ENCODE assay signal across 8 cellular contexts in genomic region chr16:74862743-74863244, GRCh38.
A peak's percentile ranks its signal among the peaks of the same experiment; 100 is the strongest.
DNase-seq lines count a peak whose midpoint lies in the region; ATAC-seq, FAIRE-seq and TF ChIP-seq lines count a peak whose summit lies in the region.
"Had no signal": no experiment of that assay in that cellular context is flagged by ENCODE, and none has a peak within 500 bp of the region (broad histone marks: within the 10 kb centered on the region; RNA-seq: fewer than 3 reads in every experiment).

No MANE protein-coding gene starts in this region.

- peak; percentile 82 for DNase-seq in DMS 273 (lab: John Stamatoyannopoulos, UW; ENCODE audit: unreplicated experiment)
- DNase-seq in RCC 7860 (ENCODE audit: low spot score): peak; percentile 47
- DNase-seq in endothelial cell of umbilical vein (ENCODE audit: low read depth, low spot score): peak; percentile 61
- peak; percentile 42 for DNase-seq in nephron progenitor cell

- H3K9me3 Mint-ChIP-seq in nephron progenitor cell: no peaks in the 10 kb centered on the region

- intact Hi-C loops in endothelial cell of umbilical vein (cut with micrococcal nuclease): loop anchor here (1.0 to 2.0 kb wide), 3 partner anchors 49 to 162 kb away; partner anchors contain the start of gene MLKL

- no peak overlapping the region for H2AFZ ChIP-seq in endothelial cell of umbilical vein (ENCODE audit: low read depth, low read length)

- ATAC-seq in GM18867 (IDR thresholded peaks at IDR 0.05; ENCODE audit: unreplicated experiment) (peak; percentile 68), HG03039 (IDR thresholded peaks at IDR 0.05; ENCODE audit: unreplicated experiment) (no peak)

- dilution Hi-C loops in endothelial cell of umbilical vein (cut with MboI; ENCODE audit: extremely low pct_ligation_motif_present, low sequenced_read_pairs): no loop called here

- no peak overlapping the region for H3K27ac ChIP-seq in endothelial cell of umbilical vein (ENCODE audit: insufficient read depth, low read depth, low read length)

- peak; percentile 54 to 59 for TF ChIP-seq CTCF in endothelial cell of umbilical vein (IDR thresholded peaks at IDR 0.05; ENCODE audit: extremely low read depth in 1 of 2, insufficient read depth in 1 of 2, low read depth in 1 of 2, low read length in 2 of 2)
- peak; percentile 90 for TF ChIP-seq CTCF in nephron progenitor cell (IDR thresholded peaks at IDR 0.05)

- TF ChIP-seq EP300 in Ishikawa (IDR thresholded peaks at IDR 0.05; ENCODE audit: borderline replicate concordance): no peak

- no peak overlapping the region for H3K9ac ChIP-seq in endothelial cell of umbilical vein (replicated peaks; ENCODE audit: extremely low read depth, insufficient read depth, low read length)

- no peak overlapping the region for H3K4me3 Mint-ChIP-seq in nephron progenitor cell

- H3K36me3 Mint-ChIP-seq in nephron progenitor cell (ENCODE audit: low read depth): no peaks in the 10 kb centered on the region

- no peaks in the 10 kb centered on the region for H4K20me1 ChIP-seq in endothelial cell of umbilical vein (replicated peaks; ENCODE audit: control insufficient read depth, extremely low read depth, insufficient read depth, low read length)

- H3K9me3 ChIP-seq in endothelial cell of umbilical vein (replicated peaks; ENCODE audit: control insufficient read depth, insufficient read depth, low read length): no peaks in the 10 kb centered on the region

- POLR2A ChIA-PET in endothelial cell of umbilical vein (lab: Charles Lee): interaction anchor here (0.6 kb wide), 2 partner anchors 10 to 152 kb away, joined by 3 read pairs; no protein-coding TSS in a partner anchor

- H3K4me2 ChIP-seq in endothelial cell of umbilical vein (ENCODE audit: insufficient read depth, low read length): no peak overlapping the region

- no peak for FAIRE-seq in RCC 7860 (lab: Jason Lieb, UNC)
- peak; percentile 86 for FAIRE-seq in endothelial cell of umbilical vein (lab: Jason Lieb, UNC)

- CTCF ChIA-PET in endothelial cell of umbilical vein (lab: Charles Lee): interaction anchor here (0.6 to 7.3 kb wide), 62 partner anchors 10 to 553 kb away, joined by 3 to 164 read pairs (median 4); partner anchors contain the start of genes FA2H, MLKL, RFWD3 and WDR59

- peaks cover 24% of the 10 kb centered on the region for H3K4me1 Mint-ChIP-seq in nephron progenitor cell

- peaks cover 14% of the 10 kb centered on the region for H3K27me3 Mint-ChIP-seq in nephron progenitor cell (ENCODE audit: low read depth, poor library complexity)

- no peak overlapping the region for H3K4me3 ChIP-seq in endothelial cell of umbilical vein (replicated peaks in 1 of 3; ENCODE audit: insufficient read depth in 1 of 3, low read depth in 1 of 3, low read length in 3 of 3)
- H3K4me3 ChIP-seq: skin epidermis had no signal

- no peaks in the 10 kb centered on the region for H3K9me1 ChIP-seq in endothelial cell of umbilical vein (replicated peaks; ENCODE audit: control insufficient read depth, extremely low read depth, insufficient read depth, low read length)

- no peaks in the 10 kb centered on the region for H3K79me2 ChIP-seq in endothelial cell of umbilical vein (ENCODE audit: control insufficient read depth, insufficient read depth, low read length)

- TF ChIP-seq RAD21 in Ishikawa (IDR thresholded peaks at IDR 0.05; ENCODE audit: low read depth): peak; percentile 95

- H3K27ac Mint-ChIP-seq in nephron progenitor cell: no peak overlapping the region

- no peaks in the 10 kb centered on the region for H3K36me3 ChIP-seq in endothelial cell of umbilical vein (ENCODE audit: control insufficient read depth in 2 of 2, extremely low read depth in 1 of 2, insufficient read depth in 2 of 2, low read length in 2 of 2)

- BruUV-seq in endothelial cell of umbilical vein (replicated peaks; lab: Mats Ljungman, UMichigan): no TSS peak

- TF ChIP-seq POLR2A in endothelial cell of umbilical vein (IDR thresholded peaks at IDR 0.05; ENCODE audit: low read depth, low read length): no peak

- peaks cover 3% of the 10 kb centered on the region for H3K4me1 ChIP-seq in endothelial cell of umbilical vein (ENCODE audit: control insufficient read depth, extremely low read depth, insufficient read depth, low read length)

- H3K27me3 ChIP-seq in endothelial cell of umbilical vein (ENCODE audit: control insufficient read depth in 2 of 2, insufficient read depth in 2 of 2, low read length in 2 of 2): peaks cover 0 to 1% of the 10 kb centered on the region in 2 experiments

TF ChIP-seq in Ishikawa, 13 proteins besides CTCF, POLR2A, EP300 and RAD21:
- TF ChIP-seq TEAD4 (IDR thresholded peaks at IDR 0.05): peak; percentile 55; the same call in 1 of the 2 replicates
- TF ChIP-seq USF1 (IDR thresholded peaks at IDR 0.05): no peak

TF ChIP-seq in endothelial cell of umbilical vein, 7 proteins besides CTCF, POLR2A, EP300 and RAD21:
- TF ChIP-seq MYC (IDR thresholded peaks at IDR 0.05; ENCODE audit: low read depth, low read length): no peak
- TF ChIP-seq POLR2AphosphoS5 (IDR thresholded peaks at IDR 0.05; ENCODE audit: insufficient read depth, low read depth, low read length): no peak
- no peak for TF ChIP-seq FOS (IDR thresholded peaks at IDR 0.05; ENCODE audit: borderline replicate concordance, insufficient read depth, low read length)
- no peak for TF ChIP-seq JUN (IDR thresholded peaks at IDR 0.05; ENCODE audit: borderline replicate concordance, insufficient read depth, insufficient read length, low read depth)
- TF ChIP-seq GATA2 (IDR thresholded peaks at IDR 0.05; ENCODE audit: insufficient read depth, insufficient read length, low read depth, low read length): no peak
- TF ChIP-seq EZH2 (IDR thresholded peaks at IDR 0.05; ENCODE audit: borderline replicate concordance, low read depth, low read length, severe bottlenecking): no peak
- no peak for TF ChIP-seq MAX (IDR thresholded peaks at IDR 0.05; ENCODE audit: insufficient read depth, insufficient read length)
